Comparison of ENCODE assay signal across 1 cellular context in genomic region chrX:15033909-15034308, GRCh38.
TF ChIP-seq lines count a peak whose summit lies in the region.

No MANE protein-coding gene starts in this region.

TF ChIP-seq in SK-N-SH treated with all-trans-retinoic acid at 6 μM for 48 hours, 23 proteins besides CTCF, POLR2A, EP300 and RAD21 (continued from another document):
- TF ChIP-seq PATZ1 (CRISPR knock-in tag; IDR thresholded peaks at IDR 0.05; ENCODE audit: borderline replicate concordance), result no peak
- no peak for TF ChIP-seq CREB5 (CRISPR knock-in tag; IDR thresholded peaks at IDR 0.05; ENCODE audit: low read depth)
- no peak for TF ChIP-seq GLIS3 (CRISPR knock-in tag; IDR thresholded peaks at IDR 0.05)
- no peak for TF ChIP-seq BACH2 (CRISPR knock-in tag; IDR thresholded peaks at IDR 0.05; ENCODE audit: borderline replicate concordance)
TF ChIP-seq in SK-N-SH treated with all-trans-retinoic acid at 6 μM for 48 hours: peak in this region for 0.
